In the genomic region with DNA sequence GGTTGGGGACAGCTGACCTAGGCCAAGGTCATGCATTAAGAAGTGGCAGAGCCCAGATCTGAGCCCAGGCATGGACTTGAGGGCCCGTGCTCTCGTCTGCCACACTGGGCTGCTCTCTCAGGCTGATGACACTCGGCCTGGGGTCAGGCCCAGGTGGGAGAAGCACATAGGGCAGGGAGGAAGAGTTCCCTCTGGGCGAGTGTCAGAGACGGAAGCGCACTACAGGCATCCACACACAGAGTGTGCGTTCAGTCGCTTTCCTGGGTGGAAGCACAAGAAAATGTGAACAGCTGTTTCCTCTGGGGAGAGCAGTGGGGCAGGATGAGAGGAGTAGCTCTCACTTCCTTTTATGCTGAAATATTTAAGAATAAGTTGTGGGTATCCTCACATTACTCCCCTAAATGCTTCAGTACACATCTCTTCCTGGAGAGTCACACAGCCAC, we compare ENCODE assay signal across 13 cellular contexts. TPM values are rescaled to one million over a fixed set of nuclear protein-coding genes. Genes with fewer than 3 reads are reported as not detected.
A peak's percentile ranks its signal among the peaks of the same experiment; 100 is the strongest.
DNase-seq lines count a peak whose midpoint lies in the region; ATAC-seq and TF ChIP-seq lines count a peak whose summit lies in the region.
"Had no signal": no experiment of that assay in that cellular context is flagged by ENCODE, and none has a peak within 500 bp of the region (broad histone marks: within the 10 kb centered on the region; RNA-seq: fewer than 3 reads in every experiment).

No MANE protein-coding gene starts in this region.

- H3K27me3 ChIP-seq in heart left ventricle: peaks cover 0 to 45% (median 0%) of the 10 kb centered on the region in 9 donors
- H3K27me3 ChIP-seq in parathyroid adenoma (ENCODE audit: control insufficient read depth, insufficient read depth, low read length): no peaks in the 10 kb centered on the region

- TF ChIP-seq CTCF in CD14-positive monocyte (IDR thresholded peaks at IDR 0.05) (no peak), heart left ventricle (IDR thresholded peaks at IDR 0.05) (no peak), parathyroid adenoma (IDR thresholded peaks at IDR 0.05) (no peak)

- intact Hi-C loops in CD14-positive monocyte (cut with micrococcal nuclease): no loop called here
- intact Hi-C loops in heart left ventricle (cut with DNase I): no loop called here

- no peak for DNase-seq in CD14-positive monocyte (ENCODE audit: low spot score)
- DNase-seq in NOMO-1 treated with dmso at 0.1 percent for 144 hours (lab: John Stamatoyannopoulos, UW; ENCODE audit: unreplicated experiment): peak; percentile 47
- DNase-seq in heart left ventricle: peak in 3 of 5 donors; percentile 43 to 62 (median 54)
- no peak for DNase-seq in GOT3 (lab: John Stamatoyannopoulos, UW)
- no peak for DNase-seq in NK-92 (lab: John Stamatoyannopoulos, UW; ENCODE audit: unreplicated experiment)
- DNase-seq in A172 (ENCODE audit: low spot score): no peak
- DNase-seq in H4 (ENCODE audit: low spot score): no peak
- DNase-seq: activated effector memory CD4-positive, alpha-beta T cell treated with anti-CD3 and anti-CD28 coated beads, Interleukin-2, amount 50 U/mL, for 16 hours; central memory CD4-positive, alpha-beta T cell; DMS53; NCI-H2081 had no signal

- peaks cover 0 to 16% (median 3%) of the 10 kb centered on the region in 7 donors for H3K9me3 Mint-ChIP-seq in CD14-positive monocyte

- H3K4me3 ChIP-seq in heart left ventricle: no peak overlapping the region
- no peak overlapping the region for H3K4me3 ChIP-seq in parathyroid adenoma (ENCODE audit: low read depth, low read length)

- peak overlapping the region; percentile 39 for H3K4me2 ChIP-seq in parathyroid adenoma (ENCODE audit: low read length)

- H3K4me1 ChIP-seq in heart left ventricle (peaks cover 9 to 89% (median 73%) of the 10 kb centered on the region in 12 donors), parathyroid adenoma (peaks cover 58% of the 10 kb centered on the region)

- H3K9ac ChIP-seq in parathyroid adenoma: peak overlapping the region; percentile 13

- peak in 3 of 4 donors; percentile 29 to 51 (median 30) for ATAC-seq in heart left ventricle
- ATAC-seq: esophagus mucosa had no signal

- H3K27ac ChIP-seq in heart left ventricle (peak overlapping the region in 11 of 12 donors; percentile 43 to 78 (median 70)), parathyroid adenoma (peak overlapping the region; percentile 95)

- H3K79me2 ChIP-seq in parathyroid adenoma: peaks cover 28% of the 10 kb centered on the region

- peaks cover 51% of the 10 kb centered on the region for H3K4me1 Mint-ChIP-seq in CD14-positive monocyte

- H3K9me3 ChIP-seq in heart left ventricle (no peaks in the 10 kb centered on the region), parathyroid adenoma (ENCODE audit: control insufficient read depth, low read length) (no peaks in the 10 kb centered on the region)

- H3K4me3 Mint-ChIP-seq in CD14-positive monocyte: peak overlapping the region in 1 of 2 donors; percentile 86

- H3K36me3 Mint-ChIP-seq in CD14-positive monocyte: peaks cover 11 to 21% of the 10 kb centered on the region in 2 donors

- peak overlapping the region; percentile 57 to 96 (median 78) for H3K27ac Mint-ChIP-seq in CD14-positive monocyte

- peak overlapping the region; percentile 63 for H2AFZ ChIP-seq in parathyroid adenoma

- no peak for TF ChIP-seq POLR2A in heart left ventricle (IDR thresholded peaks at IDR 0.05)

- peaks cover 77 to 91% (median 83%) of the 10 kb centered on the region in 3 donors for H3K27me3 Mint-ChIP-seq in CD14-positive monocyte (ENCODE audit: low read depth in 3 of 3)

- H3K36me3 ChIP-seq in heart left ventricle: peaks cover 0 to 4% (median 0%) of the 10 kb centered on the region in 9 donors
- H3K36me3 ChIP-seq in parathyroid adenoma (ENCODE audit: control insufficient read depth, insufficient read depth, low read length): no peaks in the 10 kb centered on the region

- 31 to 33% (median 31%) methylated on average over 6 to 8 of the region's 8 CpGs for WGBS in heart left ventricle, 4 donors

RNA-seq across cellular contexts. Expression of a gene that starts 59.7 kb away (rescaled TPM):
- polyA plus RNA-seq in CD14-positive monocyte (not detected), heart left ventricle (10 to 100 TPM in 1 of 2 donors, 1 to 10 TPM in 1; 9.1 to 10.7 TPM)
- total RNA-seq in heart left ventricle: 10 to 100 TPM in 5 of 9 donors, 1 to 10 TPM in 4; 5.6 to 27.9 (median 10.8) TPM
- 41.5 and 65.1 TPM in 2 replicates for total RNA-seq in A172 (2014; rRNA removed; shearing (Covaris generic))
- 46.3 and 73.2 TPM in 2 replicates for total RNA-seq in H4 (2014; rRNA removed; shearing (Covaris generic))

Comparison
In these comparisons a context has a peak if more than half of its experiments do, and no peak if none do; other contexts are left out.
1. DNase-seq: peak in NOMO-1 treated with dmso at 0.1 percent for 144 hours (single experiment) and heart left ventricle (3 of 5); none in CD14-positive monocyte (single experiment), GOT3 (single experiment), NK-92 (single experiment), A172 (single experiment) and H4 (single experiment).